13 cellular contexts compared by ENCODE assay signal in the genomic region with DNA sequence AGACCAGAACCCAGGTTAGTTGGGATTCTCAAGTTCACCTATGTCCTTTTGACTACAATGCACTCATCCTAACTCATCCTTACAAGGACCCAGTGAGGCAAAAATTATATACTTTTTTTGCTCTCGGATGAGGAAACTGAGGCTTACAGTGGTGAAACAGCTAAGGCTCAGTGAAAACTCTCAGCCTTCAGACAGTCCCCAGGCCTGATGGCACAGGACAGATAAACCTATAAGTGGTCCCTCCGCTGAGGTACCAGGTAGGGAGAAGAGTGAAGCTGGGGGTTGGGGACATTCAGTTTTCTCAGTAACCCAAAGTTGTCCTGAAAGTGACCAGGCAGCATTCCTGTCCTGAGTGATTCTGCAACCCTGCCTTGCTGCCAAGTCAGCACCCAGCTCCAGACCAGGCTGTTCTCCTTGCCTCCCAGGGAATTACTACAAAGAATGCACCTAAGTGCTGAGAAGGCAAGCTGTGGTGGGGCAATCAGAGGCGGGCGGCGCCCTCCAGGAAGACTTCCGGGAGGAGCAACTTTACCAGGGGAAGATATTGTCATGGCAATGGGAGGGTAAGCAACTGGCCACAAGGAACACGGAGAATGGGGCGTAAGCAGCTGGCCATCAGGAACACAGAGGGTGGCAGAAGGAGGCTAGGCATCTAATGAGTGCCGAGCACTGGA. TPM values are rescaled to one million over a fixed set of nuclear protein-coding genes. Genes with fewer than 3 reads are reported as not detected.
DNase-seq lines count a peak whose midpoint lies in the region; ATAC-seq and TF ChIP-seq lines count a peak whose summit lies in the region.
"Had no signal": no experiment of that assay in that cellular context is flagged by ENCODE, and none has a peak within 500 bp of the region (broad histone marks: within the 10 kb centered on the region; RNA-seq: fewer than 3 reads in every experiment).

No MANE protein-coding gene starts in this region.

- DNase-seq in HT-29 (ENCODE audit: low spot score), result peak; percentile 94
- DNase-seq in MCF 10A (ENCODE audit: unreplicated experiment), result peak; percentile 68
- peak; percentile 47 for DNase-seq in left kidney (ENCODE audit: low read depth, low spot score)
- no peak for DNase-seq in thoracic aorta (ENCODE audit: low spot score)
- no peak for DNase-seq in OCI-M2 (lab: John Stamatoyannopoulos, UW; ENCODE audit: unreplicated experiment)
- DNase-seq in iPS-NIHi7 (ENCODE audit: extremely low spot score), result no peak
- DNase-seq in hippocampal formation (lab: John Stamatoyannopoulos, UW), result no peak
- DNase-seq: activated CD4-positive, alpha-beta T cell treated with anti-CD3 and anti-CD28 coated beads for 4 hours; activated naive CD4-positive, alpha-beta T cell treated with Interleukin-2 at 50 U/mL for 16 hours; DND-41; dorsolateral prefrontal cortex; immature natural killer cell; NCI-H2081 treated with DMSO at 0.1 percent for 48 hours had no signal

- H3K36me3 ChIP-seq in thoracic aorta, result peaks cover 17% of the 10 kb centered on the region

- H3K27me3 Mint-ChIP-seq in MCF 10A (ENCODE audit: insufficient read depth, unreplicated experiment), result no peaks in the 10 kb centered on the region

- TF ChIP-seq CTCF in MCF 10A (IDR thresholded peaks at IDR 0.05; ENCODE audit: unreplicated experiment) (no peak), thoracic aorta (IDR thresholded peaks at IDR 0.05) (no peak)

- POLR2A ChIA-PET in MCF 10A (lab: Yijun Ruan, JAX), result interaction anchor here (0.7 to 13.4 kb wide), 6 partner anchors 10 to 508 kb away, joined by 3 to 535 read pairs (median 26); a partner anchor contains a TSS

- no peaks in the 10 kb centered on the region for H3K9me3 ChIP-seq in thoracic aorta

- H3K27ac Mint-ChIP-seq in MCF 10A (ENCODE audit: low read depth, unreplicated experiment), result peak overlapping the region; percentile 59
- H3K27ac Mint-ChIP-seq: immature natural killer cell had no signal

- ATAC-seq in thoracic aorta (ENCODE audit: insufficient number of reproducible peaks, low FRiP score, low read depth), result no peak

- H3K4me3 ChIP-seq in thoracic aorta, result peak overlapping the region; percentile 33
- H3K4me3 ChIP-seq: dorsolateral prefrontal cortex had no signal

- peaks cover 17 to 75% of the 10 kb centered on the region in 2 donors for H3K4me1 ChIP-seq in thoracic aorta (ENCODE audit: control insufficient read depth in 1 of 2, low read depth in 2 of 2)

- CTCF ChIA-PET in MCF 10A (lab: Yijun Ruan, JAX), result interaction anchor here (0.9 to 10.2 kb wide), 4 partner anchors 10 to 89 kb away, joined by 3 to 118 read pairs (median 15); a partner anchor contains a TSS

- intact Hi-C loops in MCF 10A (cut with micrococcal nuclease), result no loop called here

- no peaks in the 10 kb centered on the region for H3K9me3 Mint-ChIP-seq in MCF 10A (ENCODE audit: unreplicated experiment)
- H3K9me3 Mint-ChIP-seq: immature natural killer cell had no signal

- peak overlapping the region; percentile 51 for H3K4me3 Mint-ChIP-seq in MCF 10A (ENCODE audit: unreplicated experiment)
- H3K4me3 Mint-ChIP-seq: immature natural killer cell had no signal

- peak overlapping the region; percentile 84 to 91 for H3K27ac ChIP-seq in thoracic aorta
- H3K27ac ChIP-seq: dorsolateral prefrontal cortex had no signal

- peaks cover 25% of the 10 kb centered on the region for H3K4me1 Mint-ChIP-seq in MCF 10A (ENCODE audit: insufficient read depth, unreplicated experiment)

- no TSS peak for BruUV-seq in MCF 10A (replicated peaks; lab: Mats Ljungman, UMichigan)

- no peaks in the 10 kb centered on the region for H3K27me3 ChIP-seq in thoracic aorta (replicated peaks; ENCODE audit: insufficient read depth)

- peaks cover 70% of the 10 kb centered on the region for H3K36me3 Mint-ChIP-seq in MCF 10A (ENCODE audit: insufficient read depth, unreplicated experiment)
- H3K36me3 Mint-ChIP-seq: immature natural killer cell had no signal

RNA-seq across cellular contexts. Expression of a gene that starts 4.6 kb away (rescaled TPM):
- total RNA-seq in HT-29 (2014; rRNA removed; shearing (Covaris generic)), result 1.9 and 2.3 TPM in 2 replicates
- total RNA-seq in MCF 10A (2022), result 27.8 and 33.7 TPM in 2 replicates
- total RNA-seq in thoracic aorta, result 100 to 1,000 TPM in 1 of 2 donors, 10 to 100 TPM in 1; 49.1 to 105 TPM

RNA-seq across cellular contexts. Expression of a gene that starts 14.6 kb away (rescaled TPM):
- 182 and 203 TPM in 2 replicates for total RNA-seq in HT-29 (2014; rRNA removed; shearing (Covaris generic))
- 56.3 and 59.2 TPM in 2 replicates for total RNA-seq in MCF 10A (2022)
- total RNA-seq in thoracic aorta, result 10 to 100 TPM; 26.4 to 34.9 TPM

RNA-seq across cellular contexts. Expression of a gene that starts 47.8 kb away (rescaled TPM):
- 47.1 and 48.7 TPM in 2 replicates for total RNA-seq in HT-29 (2014; rRNA removed; shearing (Covaris generic))
- total RNA-seq in MCF 10A (2022) (5.1 and 8.8 TPM in 2 replicates), thoracic aorta (not detected)

Comparison
In these comparisons a context has a peak if more than half of its experiments do, and no peak if none do; other contexts are left out.
1. DNase-seq: peak in HT-29 (single experiment), MCF 10A (single experiment) and left kidney (single experiment); none in thoracic aorta (single experiment), OCI-M2 (single experiment), iPS-NIHi7 (single experiment) and hippocampal formation (0 of 2).